In genomic region chr15:74410502-74410901, GRCh38 we compare ENCODE assay signal across 24 cellular contexts. TPM values are rescaled to one million over a fixed set of nuclear protein-coding genes. Genes with fewer than 3 reads are reported as not detected.
"Had no signal": no experiment of that assay in that cellular context is flagged by ENCODE, and none has a peak within 500 bp of the region (broad histone marks: within the 10 kb centered on the region; RNA-seq: fewer than 3 reads in every experiment).

No MANE protein-coding gene starts in this region.

- H3K4me3 Mint-ChIP-seq: endodermal cell; mesothelial cell of epicardium; naive B cell; natural killer cell treated with Interleukin-12 subunit alpha and Interleukin-12 subunit beta and Interleukin-15 and Interleukin-18, amount 100 ng/mL, for 72 hours; neural crest cell had no signal

- H3K36me3 ChIP-seq: gastrocnemius medialis, thoracic aorta had no signal

- H3K27ac ChIP-seq: epithelial cell of prostate, gastrocnemius medialis, parathyroid adenoma, thoracic aorta, upper lobe of left lung had no signal

- H3K36me3 Mint-ChIP-seq: mesothelial cell of epicardium; natural killer cell treated with Interleukin-12 subunit alpha and Interleukin-12 subunit beta and Interleukin-15 and Interleukin-18, amount 100 ng/mL, for 72 hours had no signal

- H3K9me3 ChIP-seq: gastrocnemius medialis, mucosa of descending colon, thoracic aorta, tibial nerve, upper lobe of left lung had no signal

- H3K9ac ChIP-seq: parathyroid adenoma had no signal

- H3K27me3 ChIP-seq: gastrocnemius medialis, tibial nerve, upper lobe of left lung had no signal

- H2AFZ ChIP-seq: parathyroid adenoma had no signal

- DNase-seq: effector CD8-positive, alpha-beta T cell; endodermal cell; foreskin fibroblast; gastrocnemius medialis; head of caudate nucleus; mesenchymal stem cell; mucosa of descending colon; naive B cell; stimulated activated CD4-positive, alpha-beta T cell treated with anti-CD3 and anti-CD28 coated beads, Interleukin-15, amount 100 ng/mL, for 24 hours; stimulated activated CD4-positive, alpha-beta T cell treated with anti-CD3 and anti-CD28 coated beads, Interleukin-2, amount 100 ng/mL, for 48 hours; stimulated activated naive CD4-positive, alpha-beta T cell treated with Interleukin-2 at 50 U/mL for 16 hours had no signal

- H3K9me3 Mint-ChIP-seq: endodermal cell; mesothelial cell of epicardium; naive B cell; natural killer cell treated with Interleukin-12 subunit alpha and Interleukin-12 subunit beta and Interleukin-15 and Interleukin-18, amount 100 ng/mL, for 72 hours; neural crest cell had no signal

- H3K27me3 Mint-ChIP-seq: naive B cell; natural killer cell treated with Interleukin-12 subunit alpha and Interleukin-12 subunit beta and Interleukin-15 and Interleukin-18, amount 100 ng/mL, for 72 hours had no signal

- H3K4me1 Mint-ChIP-seq: endodermal cell had no signal

- H3K4me1 ChIP-seq: gastrocnemius medialis, upper lobe of left lung had no signal

- H3K4me3 ChIP-seq: gastrocnemius medialis, mucosa of descending colon, skin epidermis, thoracic aorta, tibial nerve, upper lobe of left lung had no signal

- H3K27ac Mint-ChIP-seq: endodermal cell; mesothelial cell of epicardium; natural killer cell treated with Interleukin-12 subunit alpha and Interleukin-12 subunit beta and Interleukin-15 and Interleukin-18, amount 100 ng/mL, for 72 hours; progenitor cell of endocrine pancreas had no signal

RNA-seq across cellular contexts. Expression of gene CYP11A1, which starts 43.1 kb away (rescaled TPM):
- total RNA-seq: glomerular endothelial cell, lung microvascular endothelial cell, thoracic aorta had no signal
- polyA plus RNA-seq: keratinocyte had no signal
